In the genomic region with DNA sequence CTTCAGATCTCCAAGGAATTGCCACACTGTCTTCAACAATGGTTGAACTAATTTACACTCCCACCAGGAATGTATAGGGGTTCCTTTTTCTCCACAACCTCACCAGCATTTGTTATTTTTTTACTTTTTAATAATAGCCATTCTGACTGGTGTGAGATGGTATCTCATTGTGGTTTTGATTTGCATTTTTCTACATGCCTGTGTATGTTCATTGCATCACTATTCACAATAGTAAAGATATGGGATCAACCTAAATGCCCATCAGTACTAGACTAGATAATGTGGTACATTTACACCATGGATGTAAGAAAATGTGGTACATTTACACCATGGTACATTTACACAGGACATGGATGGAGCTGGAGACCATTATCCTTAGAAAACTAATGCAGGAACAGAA, we compare ENCODE assay signal across 6 cellular contexts.
DNase-seq lines count a peak whose midpoint lies in the region; TF ChIP-seq lines count a peak whose summit lies in the region.
"Not testable (repeated sequence)": the region's sequence is repeated elsewhere in the genome, so short reads cannot be mapped to it uniquely, and the experiment has no call there.

No MANE protein-coding gene starts in this region.

- in situ Hi-C loops in mammary epithelial cell (cut with MboI; ENCODE audit: low sequenced_read_pairs in 2 of 2): not testable (repeated sequence)

- not testable (repeated sequence) for BruUV-seq in mammary epithelial cell (replicated peaks; lab: Mats Ljungman, UMichigan)

- not testable (repeated sequence) for H3K9me3 ChIP-seq in Karpas-422 (ENCODE audit: low read length); OCI-LY1 (ENCODE audit: low read length); mammary epithelial cell (replicated peaks; ENCODE audit: insufficient read depth, low read length)

- DNase-seq in EH (ENCODE audit: low read depth) (peak; percentile 58), amniotic epithelial cell (ENCODE audit: low read depth) (peak; percentile 49), mammary epithelial cell (peak; percentile 39), fibroblast of villous mesenchyme (ENCODE audit: low read depth) (peak; percentile 12)
- DNase-seq in Karpas-422: not testable (repeated sequence)

- not testable (repeated sequence) for TF ChIP-seq CTCF in OCI-LY1 (IDR thresholded peaks at IDR 0.05; ENCODE audit: low read length); mammary epithelial cell (conservative IDR thresholded peaks at IDR 0.05 in 1 of 2, IDR thresholded peaks at IDR 0.05 in 1 of 2; ENCODE audit: extremely low read depth in 1 of 2, insufficient read depth in 1 of 2, low read depth in 1 of 2, low read length in 2 of 2); fibroblast of villous mesenchyme (IDR thresholded peaks at IDR 0.05; ENCODE audit: insufficient read depth, low read depth, low read length)

- not testable (repeated sequence) for H3K4me3 ChIP-seq in Karpas-422 (ENCODE audit: low read length); OCI-LY1 (ENCODE audit: low read depth, low read length, poor library complexity, severe bottlenecking); mammary epithelial cell (replicated peaks in 1 of 3; ENCODE audit: insufficient read depth in 1 of 3, low read depth in 2 of 3, low read length in 3 of 3); fibroblast of villous mesenchyme (ENCODE audit: low read depth, low read length)

- H3K9ac ChIP-seq in Karpas-422 (ENCODE audit: low read length); OCI-LY1 (ENCODE audit: low read length); mammary epithelial cell (ENCODE audit: insufficient read depth, low read length): not testable (repeated sequence)

- H2AFZ ChIP-seq in Karpas-422 (ENCODE audit: low read length); OCI-LY1 (ENCODE audit: low read length); mammary epithelial cell (ENCODE audit: low read depth, low read length): not testable (repeated sequence)

- not testable (repeated sequence) for H3K9me2 ChIP-seq in Karpas-422 (replicated peaks; ENCODE audit: insufficient read depth, low read length); OCI-LY1 (ENCODE audit: low read depth, low read length)

- dilution Hi-C loops in mammary epithelial cell (cut with HindIII; ENCODE audit: low sequenced_read_pairs): not testable (repeated sequence)

- intact Hi-C loops in mammary epithelial cell (cut with micrococcal nuclease): not testable (repeated sequence)

- not testable (repeated sequence) for H3K79me2 ChIP-seq in Karpas-422 (ENCODE audit: low read length); OCI-LY1 (ENCODE audit: insufficient read depth, low read length); mammary epithelial cell (ENCODE audit: insufficient read depth, low read length)

- not testable (repeated sequence) for H4K20me1 ChIP-seq in Karpas-422 (ENCODE audit: insufficient read depth, low read depth, low read length); OCI-LY1 (ENCODE audit: insufficient read depth, low read length); mammary epithelial cell (ENCODE audit: insufficient read depth, low read length)

- H3K4me2 ChIP-seq in Karpas-422 (ENCODE audit: low read depth, low read length, poor library complexity, severe bottlenecking): peak overlapping the region; percentile 1
- H3K4me2 ChIP-seq in OCI-LY1 (ENCODE audit: low read length); mammary epithelial cell (ENCODE audit: insufficient read depth, low read depth, low read length): not testable (repeated sequence)

- not testable (repeated sequence) for H3F3A ChIP-seq in OCI-LY1 (ENCODE audit: insufficient read depth, low read length)

- H3K4me1 ChIP-seq in Karpas-422 (ENCODE audit: low read length) (peaks cover 37% of the 10 kb centered on the region), OCI-LY1 (ENCODE audit: insufficient read depth, low read length, severe bottlenecking) (peaks cover 43% of the 10 kb centered on the region), mammary epithelial cell (ENCODE audit: insufficient read depth, low read length) (peaks cover 16% of the 10 kb centered on the region)

- H3K27ac ChIP-seq in Karpas-422 (ENCODE audit: low read length); mammary epithelial cell (ENCODE audit: insufficient read depth, low read depth, low read length): not testable (repeated sequence)
- H3K27ac ChIP-seq in OCI-LY1 (ENCODE audit: low read depth, low read length, poor library complexity, severe bottlenecking): peak overlapping the region; percentile 22

- not testable (repeated sequence) for H3K27me3 ChIP-seq in Karpas-422 (ENCODE audit: low read length); OCI-LY1 (ENCODE audit: insufficient read depth, low read length); mammary epithelial cell (ENCODE audit: insufficient read depth, low read length)

- CTCF ChIA-PET in mammary epithelial cell (lab: Charles Lee; ENCODE audit: low non-redundant PET): not testable (repeated sequence)

- H3K36me3 ChIP-seq in Karpas-422 (ENCODE audit: insufficient read depth, low read length); OCI-LY1 (ENCODE audit: insufficient read depth, low read length); mammary epithelial cell (ENCODE audit: insufficient read depth, low read length): not testable (repeated sequence)
